28 cellular contexts compared by ENCODE assay signal in the genomic region with DNA sequence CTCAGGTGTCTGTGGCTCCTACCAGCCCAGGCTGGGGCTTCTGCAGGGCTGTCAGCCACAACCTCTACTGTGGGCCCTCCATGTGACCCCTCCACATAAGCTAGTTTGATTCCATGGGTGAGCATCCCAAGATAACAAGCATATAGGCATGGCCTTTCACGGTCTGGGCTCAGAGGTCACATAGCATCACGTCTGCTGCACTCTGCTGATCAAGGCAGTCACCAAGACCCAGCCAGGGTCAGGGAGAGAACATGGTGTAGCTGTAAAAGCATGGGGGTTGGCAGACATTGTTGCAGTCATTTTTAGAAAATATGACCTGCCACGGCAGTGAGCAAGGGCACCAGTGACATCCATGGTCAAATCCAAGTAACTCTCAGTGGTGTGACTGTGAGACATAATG.
"Had no signal": no experiment of that assay in that cellular context is flagged by ENCODE, and none has a peak within 500 bp of the region (broad histone marks: within the 10 kb centered on the region; RNA-seq: fewer than 3 reads in every experiment).

No MANE protein-coding gene starts in this region.

- H3K9ac ChIP-seq: neural progenitor cell had no signal

- H3K27ac ChIP-seq: colonic mucosa, epithelial cell of prostate, neural progenitor cell, prostate gland, right lobe of liver, stomach, thyroid gland had no signal

- H3K4me1 Mint-ChIP-seq: central memory CD8-positive, alpha-beta T cell; memory B cell; mesothelial cell of epicardium; naive B cell had no signal

- H3K27ac Mint-ChIP-seq: dendritic cell treated with granulocyte-macrophage colony-stimulating factor and Interleukin-4, amounts not matched to agents 40 ng/mL and 50 ng/mL, for 4 days; endodermal cell; memory B cell; mesothelial cell of epicardium; naive B cell; natural killer cell treated with Interleukin-12 subunit alpha and Interleukin-12 subunit beta and Interleukin-15 and Interleukin-18, amount 100 ng/mL, for 72 hours; neural progenitor cell; type B pancreatic cell had no signal

- DNase-seq: colonic mucosa; effector CD8-positive, alpha-beta T cell; endodermal cell; foreskin melanocyte; hypothalamus; mucosa of descending colon; naive B cell; right lobe of liver; stimulated activated CD4-positive, alpha-beta T cell treated with anti-CD3 and anti-CD28 coated beads, Interleukin-12 subunit alpha, Interleukin-12 subunit beta, amount 100 ng/mL, for 4 hours; stimulated activated CD4-positive, alpha-beta T cell treated with anti-CD3 and anti-CD28 coated beads, Interleukin-1b, Interleukin-23, amount 100 ng/mL, for 48 hours; stimulated activated CD4-positive, alpha-beta T cell treated with anti-CD3 and anti-CD28 coated beads, Interleukin-4, amount 100 ng/mL, for 1 hour; stimulated activated CD8-positive, alpha-beta memory T cell treated with anti-CD3 and anti-CD28 coated beads, Interleukin-4, amount 100 ng/mL, for 48 hours; stimulated activated naive CD4-positive, alpha-beta T cell; stomach; thyroid gland had no signal

- FAIRE-seq: keratinocyte had no signal

- H2AFZ ChIP-seq: neural progenitor cell had no signal

- ATAC-seq: esophagus mucosa; mucosa of descending colon; natural killer cell treated with Interleukin-12 subunit alpha and Interleukin-12 subunit beta and Interleukin-15 and Interleukin-18, amount 100 ng/mL, for 72 hours; right lobe of liver had no signal

- H3K4me2 ChIP-seq: neural progenitor cell, smooth muscle cell had no signal

- H3K27me3 Mint-ChIP-seq: central memory CD8-positive, alpha-beta T cell; memory B cell; naive B cell; natural killer cell treated with Interleukin-12 subunit alpha and Interleukin-12 subunit beta and Interleukin-15 and Interleukin-18, amount 100 ng/mL, for 72 hours had no signal

- H3K9me3 Mint-ChIP-seq: central memory CD8-positive, alpha-beta T cell; dendritic cell treated with granulocyte-macrophage colony-stimulating factor and Interleukin-4, amounts not matched to agents 40 ng/mL and 50 ng/mL, for 4 days; mesothelial cell of epicardium; natural killer cell treated with Interleukin-12 subunit alpha and Interleukin-12 subunit beta and Interleukin-15 and Interleukin-18, amount 100 ng/mL, for 72 hours; neural progenitor cell; type B pancreatic cell had no signal

- H3K4me3 Mint-ChIP-seq: central memory CD8-positive, alpha-beta T cell; dendritic cell treated with granulocyte-macrophage colony-stimulating factor and Interleukin-4, amounts not matched to agents 40 ng/mL and 50 ng/mL, for 4 days; endodermal cell; memory B cell; mesothelial cell of epicardium; naive B cell; natural killer cell treated with Interleukin-12 subunit alpha and Interleukin-12 subunit beta and Interleukin-15 and Interleukin-18, amount 100 ng/mL, for 72 hours; neural progenitor cell; type B pancreatic cell had no signal

- H3K4me3 ChIP-seq: colonic mucosa, lung, mucosa of descending colon, neural progenitor cell, prostate gland, right lobe of liver, smooth muscle cell, stomach, thyroid gland had no signal

- H3K4me1 ChIP-seq: colonic mucosa, prostate gland, stomach, thyroid gland had no signal

- H3K36me3 ChIP-seq: colonic mucosa, neural progenitor cell, prostate gland, right lobe of liver, stomach, thyroid gland had no signal

- H3K27me3 ChIP-seq: colonic mucosa, neural progenitor cell, right lobe of liver, stomach, thyroid gland had no signal

- H3K36me3 Mint-ChIP-seq: memory B cell; mesothelial cell of epicardium; naive B cell; natural killer cell treated with Interleukin-12 subunit alpha and Interleukin-12 subunit beta and Interleukin-15 and Interleukin-18, amount 100 ng/mL, for 72 hours; neural progenitor cell; type B pancreatic cell had no signal

- H3K9me3 ChIP-seq: colonic mucosa, mucosa of descending colon, prostate gland, right lobe of liver, stomach, thyroid gland had no signal
